ENCODE assay signal across 17 cellular contexts in the genomic region with DNA sequence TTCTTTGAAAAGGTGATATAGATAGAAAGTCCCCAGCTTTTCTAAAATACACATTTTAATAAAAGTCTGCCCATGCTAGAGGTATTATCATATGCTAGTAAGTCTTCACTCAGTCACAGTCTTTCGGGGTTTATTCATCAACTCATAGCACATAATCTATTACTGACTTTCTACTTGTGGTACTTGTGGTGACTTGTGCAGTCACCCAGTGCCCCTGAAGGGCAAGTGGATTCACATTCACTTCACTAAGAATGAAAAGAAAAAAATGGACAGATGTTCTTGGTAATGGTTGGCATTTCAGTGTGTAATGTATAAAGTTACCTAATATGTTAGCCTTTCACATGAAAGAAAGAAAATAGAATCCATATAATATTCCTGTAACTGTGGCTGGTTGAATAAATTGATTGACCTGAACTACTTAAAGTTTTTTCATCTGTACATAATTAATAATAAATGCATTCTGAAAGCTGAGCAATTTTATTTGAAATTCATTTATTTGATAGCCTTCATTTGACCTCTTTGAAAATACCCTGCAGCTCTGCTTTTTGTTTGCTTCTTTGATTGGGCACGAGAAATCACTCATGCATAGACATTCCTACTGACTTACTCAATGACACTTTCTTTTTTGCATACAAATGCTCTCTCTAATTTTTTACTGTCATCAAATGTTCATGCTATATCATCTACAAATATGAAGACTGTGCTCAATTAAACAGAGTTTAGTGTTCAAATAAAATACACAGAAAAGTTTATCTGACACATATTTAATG. TPM values are rescaled to one million over a fixed set of nuclear protein-coding genes. Genes with fewer than 3 reads are reported as not detected.
DNase-seq lines count a peak whose midpoint lies in the region; ATAC-seq and TF ChIP-seq lines count a peak whose summit lies in the region.
"Had no signal": no experiment of that assay in that cellular context is flagged by ENCODE, and none has a peak within 500 bp of the region (broad histone marks: within the 10 kb centered on the region; RNA-seq: fewer than 3 reads in every experiment).

No MANE protein-coding gene starts in this region.

- no peak for TF ChIP-seq EP300 in ovary (IDR thresholded peaks at IDR 0.05)

- H3K4me3 ChIP-seq in ovary = no peak overlapping the region
- H3K4me3 ChIP-seq: testis had no signal

- intact Hi-C loops in ovary (cut with DNase I) = no loop called here

- no peaks in the 10 kb centered on the region for H3K36me3 ChIP-seq in ovary

- no peaks in the 10 kb centered on the region for H3K4me1 ChIP-seq in ovary (ENCODE audit: insufficient read depth)
- H3K4me1 ChIP-seq: Caco-2, testis had no signal

- H3K27me3 ChIP-seq in ovary = no peaks in the 10 kb centered on the region
- H3K27me3 ChIP-seq: testis had no signal

- no peak for TF ChIP-seq CTCF in ovary (IDR thresholded peaks at IDR 0.05)

- DNase-seq in MV-4-11 (lab: John Stamatoyannopoulos, UW) (peak; percentile 23), kidney tubule cell (ENCODE audit: low spot score) (peak; percentile 85), T-helper 9 cell (no peak), ovary (no peak), SIG-M5 treated with dmso at 0.1 percent for 504 hours (lab: John Stamatoyannopoulos, UW; ENCODE audit: unreplicated experiment) (no peak)
- DNase-seq in stimulated activated CD4-positive, alpha-beta T cell treated with anti-CD3 and anti-CD28 coated beads, Interleukin-4, amount 100 ng/mL, for 4 hours = no peak
- DNase-seq: activated CD4-positive, alpha-beta T cell treated with anti-CD3 and anti-CD28 coated beads, Interleukin-2, amount 50 U/mL, for 48 hours; activated naive CD8-positive, alpha-beta T cell treated with anti-CD3 and anti-CD28 coated beads, Interleukin-2, amount 50 U/mL, for 24 hours; Caco-2; central memory CD4-positive, alpha-beta T cell; effector CD4-positive, alpha-beta T cell; HFFc6; NCI-H2029 treated with DMSO at 0.1 percent for 48 hours; stimulated activated CD4-positive, alpha-beta T cell treated with anti-CD3 and anti-CD28 coated beads, Interleukin-4, amount 100 ng/mL, for 24 hours; testis had no signal

- 85 to 99% (median 89%) methylated on average over 2 of the region's 2 CpGs for WGBS in ovary, 3 donors

- peak; percentile 79 for ATAC-seq in GM18870 (IDR thresholded peaks at IDR 0.05; ENCODE audit: unreplicated experiment)
- ATAC-seq in HG03097 (IDR thresholded peaks at IDR 0.05; ENCODE audit: low FRiP score, unreplicated experiment) = peak; percentile 97
- ATAC-seq: activated naive CD8-positive, alpha-beta T cell treated with anti-CD3 and anti-CD28 coated beads, Interleukin-2, amount 50 U/mL, for 24 hours had no signal

- TF ChIP-seq POLR2A in ovary (IDR thresholded peaks at IDR 0.05) = no peak

- no peaks in the 10 kb centered on the region for H3K9me3 ChIP-seq in ovary
- H3K9me3 ChIP-seq: Caco-2, testis had no signal

- no peak overlapping the region for H3K27ac ChIP-seq in ovary
- H3K27ac ChIP-seq: testis had no signal

RNA-seq across cellular contexts. Expression of a gene that starts 39.5 kb away (rescaled TPM):
- 10 to 100 TPM; 11.9 to 36.6 (median 34.5) TPM for total RNA-seq in ovary
- 10 to 100 TPM; 23.1 to 41.8 TPM for polyA plus RNA-seq in ovary

RNA-seq across cellular contexts. Expression of a gene that starts 47.9 kb away (rescaled TPM):
- total RNA-seq in ovary = 10 to 100 TPM; 14.7 to 43.2 (median 34.5) TPM
- 10 to 100 TPM in 1 of 2 donors, 1 to 10 TPM in 1; 7.6 to 20.7 TPM for polyA plus RNA-seq in ovary

Comparison
In these comparisons a context has a peak if more than half of its experiments do, and no peak if none do; other contexts are left out.
1. DNase-seq: peak in MV-4-11 (single experiment) and kidney tubule cell (single experiment); none in T-helper 9 cell (single experiment), ovary (0 of 5), SIG-M5 treated with dmso at 0.1 percent for 504 hours (single experiment) and stimulated activated CD4-positive, alpha-beta T cell treated with anti-CD3 and anti-CD28 coated beads, Interleukin-4, amount 100 ng/mL, for 4 hours (0 of 2).